Comparison of ENCODE assay signal across 1 cellular context in the genomic region with DNA sequence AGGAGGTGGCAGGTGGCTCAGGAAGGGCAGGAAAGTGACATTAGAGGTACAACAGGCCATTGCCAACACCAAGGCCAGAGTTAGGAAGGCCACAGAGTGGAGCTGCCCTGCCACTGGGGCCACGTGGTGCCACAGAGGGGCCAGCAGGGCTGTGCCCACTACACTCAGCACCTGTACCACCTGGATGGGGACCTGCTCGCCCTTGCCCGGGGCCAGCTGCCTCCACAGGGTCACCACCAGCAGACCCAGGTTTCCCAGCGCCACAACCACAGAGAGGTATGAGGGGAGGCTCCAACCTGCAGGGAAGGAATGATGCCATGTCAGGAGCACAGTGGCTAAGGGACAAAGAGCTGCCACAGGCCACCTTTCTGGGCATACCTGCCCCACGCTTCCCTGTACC.
TF ChIP-seq lines count a peak whose summit lies in the region.

No MANE protein-coding gene starts in this region.

TF ChIP-seq in H1, 55 proteins besides CTCF, POLR2A, EP300 and RAD21:
- TF ChIP-seq FOSL1 (IDR thresholded peaks at IDR 0.05; ENCODE audit: insufficient read depth, low read depth, low read length): no peak
- TF ChIP-seq GTF2F1 (IDR thresholded peaks at IDR 0.05; ENCODE audit: borderline replicate concordance, low read depth, low read length): no peak
- no peak for TF ChIP-seq ASH2L (IDR thresholded peaks at IDR 0.05; ENCODE audit: low read length)
- no peak for TF ChIP-seq HDAC2 (IDR thresholded peaks at IDR 0.05; ENCODE audit: borderline replicate concordance in 1 of 2, low read depth in 2 of 2, low read length in 2 of 2)
- TF ChIP-seq TAF7 (optimal IDR thresholded peaks at IDR 0.05; ENCODE audit: borderline replicate concordance, low read depth, low read length): no peak
